Comparison of ENCODE assay signal across 1 cellular context in genomic region chr1:45750298-45751038, GRCh38.
A peak's percentile ranks its signal among the peaks of the same experiment; 100 is the strongest.
TF ChIP-seq lines count a peak whose summit lies in the region.

Gene IPP, minus strand, starts transcription at chr1:45750653. Its CDS starts 4,242 bp downstream, at chr1:45746411.

TF ChIP-seq in K562, 482 proteins besides CTCF, POLR2A, EP300 and RAD21 (continued from another document and continues in another):
- TF ChIP-seq RERE (CRISPR knock-in tag; IDR thresholded peaks at IDR 0.05; ENCODE audit: borderline replicate concordance) (no peak), MTA1 (IDR thresholded peaks at IDR 0.05; ENCODE audit: borderline replicate concordance) (peak; percentile 83; the same call in 1 of the 2 replicates), FOSL1 (tag; conservative IDR thresholded peaks at IDR 0.05) (peak; percentile 49), TEAD1 (CRISPR knock-in tag; IDR thresholded peaks at IDR 0.05) (peak; percentile 59 to 77), SMAD3 (CRISPR knock-in tag; conservative IDR thresholded peaks at IDR 0.05) (no peak), CHD7 (IDR thresholded peaks at IDR 0.05; ENCODE audit: low read depth, low read length) (no peak), SLC30A9 (CRISPR knock-in tag; IDR thresholded peaks at IDR 0.05) (no peak), NR3C1 (CRISPR knock-in tag; IDR thresholded peaks at IDR 0.05) (no peak), ZNF253 (CRISPR knock-in tag; conservative IDR thresholded peaks at IDR 0.05) (no peak), ZNF449 (CRISPR knock-in tag; IDR thresholded peaks at IDR 0.05) (peak; percentile 36; the same call in 1 of the 2 replicates), ATF4 (CRISPR knock-in tag; IDR thresholded peaks at IDR 0.05) (no peak), FOXK2 (conservative IDR thresholded peaks at IDR 0.05 in 1 of 2, IDR thresholded peaks at IDR 0.05 in 1 of 2; ENCODE audit: low read depth in 2 of 2) (peak; percentile 60 to 74), RBM14 (IDR thresholded peaks at IDR 0.05; ENCODE audit: borderline replicate concordance, insufficient read depth, low read depth, low read length) (no peak), CLOCK (CRISPR knock-in tag; IDR thresholded peaks at IDR 0.05; ENCODE audit: borderline replicate concordance) (no peak), SNIP1 (IDR thresholded peaks at IDR 0.05; ENCODE audit: low read depth) (no peak), MEF2A (IDR thresholded peaks at IDR 0.05; ENCODE audit: control insufficient read depth, low read depth, low read length) (no peak), KDM2B (CRISPR knock-in tag; IDR thresholded peaks at IDR 0.05) (no peak; the same call in 1 of the 2 replicates), E2F4 (CRISPR knock-in tag; IDR thresholded peaks at IDR 0.05; ENCODE audit: low read depth) (no peak), ELF4 (CRISPR knock-in tag; IDR thresholded peaks at IDR 0.05) (peak; percentile 25; the same call in 1 of the 2 replicates), CREB1 (IDR thresholded peaks at IDR 0.05) (peak; percentile 84), CREB1 (CRISPR knock-in tag; IDR thresholded peaks at IDR 0.05) (peak; percentile 85; the same call in 1 of the 2 replicates), RAD51 (IDR thresholded peaks at IDR 0.05; ENCODE audit: borderline replicate concordance, low read depth) (no peak), TEAD4 (IDR thresholded peaks at IDR 0.05; ENCODE audit: low read length) (0 out of 2 replicates have a peak, but pooled peaks have one; percentile 6), TEAD4 (CRISPR knock-in tag; IDR thresholded peaks at IDR 0.05; ENCODE audit: borderline replicate concordance) (no peak), ARID1B (IDR thresholded peaks at IDR 0.05) (no peak; the same call in 1 of the 2 replicates), ZNF586 (CRISPR knock-in tag; conservative IDR thresholded peaks at IDR 0.05) (0 out of 2 replicates have a peak, but pooled peaks have one; percentile 53), RBM17 (IDR thresholded peaks at IDR 0.05; ENCODE audit: borderline replicate concordance, low read depth, low read length) (no peak), NR0B1 (IDR thresholded peaks at IDR 0.05; ENCODE audit: partially characterized antibody) (no peak)
